Comparison of ENCODE assay signal across 11 cellular contexts in the genomic region with DNA sequence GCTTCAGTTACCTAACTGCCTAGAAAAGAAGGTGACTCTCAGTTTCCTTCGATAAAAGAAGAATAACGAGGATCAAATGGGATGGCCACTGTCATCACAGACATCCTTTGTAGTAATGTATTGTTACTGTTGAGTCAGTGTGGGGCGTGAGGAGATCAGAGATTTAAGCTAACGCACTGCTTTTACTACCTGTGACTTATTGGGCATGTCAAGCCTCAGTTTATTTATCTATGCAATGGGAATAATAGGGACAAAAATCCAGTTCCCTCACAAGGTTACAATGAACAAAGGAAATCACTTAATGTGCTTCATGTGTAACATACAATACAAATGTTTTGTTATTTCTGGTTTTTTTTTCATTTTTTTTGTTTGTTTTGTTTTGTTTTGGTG. TPM values are rescaled to one million over a fixed set of nuclear protein-coding genes. Genes with fewer than 3 reads are reported as not detected.
DNase-seq lines count a peak whose midpoint lies in the region; ATAC-seq and TF ChIP-seq lines count a peak whose summit lies in the region.
"Had no signal": no experiment of that assay in that cellular context is flagged by ENCODE, and none has a peak within 500 bp of the region (broad histone marks: within the 10 kb centered on the region; RNA-seq: fewer than 3 reads in every experiment).

No MANE protein-coding gene starts in this region.

- H3K23ac ChIP-seq in neuronal stem cell (ENCODE audit: low read depth, low read length, poor library complexity), result no peak overlapping the region

- no peak overlapping the region for H3K4ac ChIP-seq in neuronal stem cell (ENCODE audit: low read length)

- peak; percentile 0 for DNase-seq in DMS114 treated with DMSO at 0.1 percent for 48 hours (lab: John Stamatoyannopoulos, UW; ENCODE audit: unreplicated experiment)
- peak; percentile 19 for DNase-seq in RKO (ENCODE audit: low spot score)
- DNase-seq in epithelial cell of proximal tubule (ENCODE audit: low read depth), result no peak
- DNase-seq in neuronal stem cell (ENCODE audit: low spot score), result peak; percentile 0
- no peak for DNase-seq in uterus
- no peak for DNase-seq in H4 (ENCODE audit: low spot score)
- DNase-seq: cortex of kidney, GF-D8, NCI-H524 had no signal

- no peak overlapping the region for H4K8ac ChIP-seq in neuronal stem cell (ENCODE audit: low read depth, low read length)

- H2BK5ac ChIP-seq in neuronal stem cell (ENCODE audit: low read length), result no peak overlapping the region

- H3K27me3 ChIP-seq in neuronal stem cell (ENCODE audit: control insufficient read depth in 3 of 3, insufficient read depth in 3 of 3, low read depth in 1 of 3, low read length in 3 of 3) (peaks cover 0 to 34% (median 17%) of the 10 kb centered on the region in 3 experiments), uterus (no peaks in the 10 kb centered on the region)

- H2AK5ac ChIP-seq in neuronal stem cell (ENCODE audit: low read depth, low read length), result no peak overlapping the region

- no peaks in the 10 kb centered on the region for H3K36me3 ChIP-seq in neuronal stem cell (replicated peaks in 1 of 2; ENCODE audit: control insufficient read depth in 2 of 2, insufficient read depth in 2 of 2, low read length in 2 of 2)
- H3K36me3 ChIP-seq in uterus, result no peaks in the 10 kb centered on the region

- peaks cover 2% of the 10 kb centered on the region in 2 donors for H3K4me1 ChIP-seq in neuronal stem cell (ENCODE audit: control insufficient read depth in 2 of 2, insufficient read depth in 1 of 2, low read depth in 1 of 2, low read length in 2 of 2)
- no peaks in the 10 kb centered on the region for H3K4me1 ChIP-seq in uterus

- ATAC-seq in GM18909 (IDR thresholded peaks at IDR 0.05; ENCODE audit: poor library complexity, unreplicated experiment) (no peak), GM21737 (IDR thresholded peaks at IDR 0.05; ENCODE audit: unreplicated experiment) (no peak)

- no peak for TF ChIP-seq POLR2A in uterus (IDR thresholded peaks at IDR 0.05)

- H3K18ac ChIP-seq in neuronal stem cell (ENCODE audit: low read length), result no peak overlapping the region

- no peak overlapping the region for H2BK15ac ChIP-seq in neuronal stem cell (ENCODE audit: low read length)

- H3K14ac ChIP-seq in neuronal stem cell (ENCODE audit: low read length), result no peak overlapping the region

- no peak overlapping the region for H3K9ac ChIP-seq in neuronal stem cell (ENCODE audit: low read depth, low read length, poor library complexity)

- H4K91ac ChIP-seq in neuronal stem cell (ENCODE audit: low read depth, low read length, poor library complexity), result no peak overlapping the region

- no peaks in the 10 kb centered on the region for H3K79me1 ChIP-seq in neuronal stem cell (ENCODE audit: low read depth, low read length)

- TF ChIP-seq CTCF in epithelial cell of proximal tubule (conservative IDR thresholded peaks at IDR 0.05; ENCODE audit: low read depth, low read length), result no peak
- no peak for TF ChIP-seq CTCF in uterus (IDR thresholded peaks at IDR 0.05)

- no peak overlapping the region for H2BK12ac ChIP-seq in neuronal stem cell (ENCODE audit: low read length)

- WGBS in neuronal stem cell (ENCODE audit: extremely low coverage in 2 of 2, insufficient read length in 2 of 2, insufficient replicate concordance in 1 of 2), 2 donors, result no CpG with 5 or more reads among the region's 4 CpGs

- no peak overlapping the region for H3K27ac ChIP-seq in neuronal stem cell (replicated peaks; ENCODE audit: low read length)
- peak overlapping the region in 1 of 2 donors; percentile 50 for H3K27ac ChIP-seq in uterus

- H3K4me3 ChIP-seq in epithelial cell of proximal tubule (ENCODE audit: low read depth, low read length) (peak overlapping the region; percentile 73), neuronal stem cell (ENCODE audit: low read length in 2 of 2) (peak overlapping the region; percentile 48 to 90), uterus (no peak overlapping the region)

- H3K4me2 ChIP-seq in neuronal stem cell (ENCODE audit: insufficient read depth, low read length, poor library complexity, severe bottlenecking), result peak overlapping the region; percentile 70

- H3K9me3 ChIP-seq in neuronal stem cell (replicated peaks in 1 of 2; ENCODE audit: control insufficient read depth in 2 of 2, insufficient read depth in 1 of 2, low read depth in 1 of 2, low read length in 2 of 2) (no peaks in the 10 kb centered on the region), uterus (no peaks in the 10 kb centered on the region)

- intact Hi-C loops in uterus (cut with DNase I; ENCODE audit: low total_unique reads), result no loop called here

- H2BK120ac ChIP-seq in neuronal stem cell (ENCODE audit: low read depth, low read length), result no peak overlapping the region

- peak overlapping the region; percentile 97 for H2AFZ ChIP-seq in neuronal stem cell (ENCODE audit: low read length)

RNA-seq across cellular contexts. Expression of a gene that starts 0.3 kb away (rescaled TPM):
- total RNA-seq in epithelial cell of proximal tubule (0.22 and 1.6 TPM in 2 replicates), uterus (1 to 10 TPM in 2 of 4 donors, under 1 TPM in 1, not detected in 1; 0.76 to 2.9 (median 2.3) TPM)
- polyA plus RNA-seq in neuronal stem cell (2013, experiment 1 of 2), result 0.03 TPM
- 0.01 TPM for polyA plus RNA-seq in neuronal stem cell (2013, experiment 2 of 2)
- 0.12 and 0.29 TPM in 2 replicates for total RNA-seq in H4 (2014; rRNA removed; shearing (Covaris generic))

Comparison
In these comparisons a context has a peak if more than half of its experiments do, and no peak if none do; other contexts are left out.
1. DNase-seq: peak in DMS114 treated with DMSO at 0.1 percent for 48 hours (single experiment), RKO (single experiment) and neuronal stem cell (single experiment); none in epithelial cell of proximal tubule (single experiment), uterus (0 of 2) and H4 (single experiment).
2. H3K4me3 ChIP-seq: peak in epithelial cell of proximal tubule (single experiment) and neuronal stem cell (2 of 2); none in uterus (0 of 2).